In genomic region chr6:42124223-42124836, GRCh38 we compare ENCODE assay signal across 22 cellular contexts. TPM values are rescaled to one million over a fixed set of nuclear protein-coding genes. Genes with fewer than 3 reads are reported as not detected.
DNase-seq lines count a peak whose midpoint lies in the region; ATAC-seq and TF ChIP-seq lines count a peak whose summit lies in the region.
"Had no signal": no experiment of that assay in that cellular context is flagged by ENCODE, and none has a peak within 500 bp of the region (broad histone marks: within the 10 kb centered on the region; RNA-seq: fewer than 3 reads in every experiment).

No MANE protein-coding gene starts in this region.

- 0 out of 2 replicates have a peak, but pooled peaks cover 3% of the 10 kb centered on the region for H3K79me2 ChIP-seq in HCT116 (ENCODE audit: insufficient read depth, low read length)

- H3K4me3 ChIP-seq in HCT116 (replicated peaks in 1 of 2; ENCODE audit: low read depth in 1 of 2, low read length in 2 of 2) = no peak overlapping the region
- H3K4me3 ChIP-seq in duodenal mucosa (ENCODE audit: low read depth in 1 of 2, low read length in 2 of 2) = no peak overlapping the region
- no peak overlapping the region for H3K4me3 ChIP-seq in mesenchymal stem cell (ENCODE audit: insufficient read depth in 1 of 2, low read depth in 1 of 2, low read length in 2 of 2)
- H3K4me3 ChIP-seq: thoracic aorta had no signal

- H3K4me1 Mint-ChIP-seq in stimulated activated memory B cell treated with anti-CD40 and anti-IgM and Interleukin-4, amounts not matched to agents 10 μg/mL and 1 μg/mL and 100 μg/mL, for 72 hours = no peaks in the 10 kb centered on the region
- H3K4me1 Mint-ChIP-seq: activated CD4-positive, alpha-beta T cell treated with anti-CD3 and anti-CD28 coated beads, Interleukin-2, amount 10 ng/mL, durations not matched to agents 24 days and 14 days; T-cell had no signal

- H3K9ac ChIP-seq in HCT116 (ENCODE audit: low read length) = 0 out of 2 replicates have a peak overlapping the region, but pooled peaks have one; percentile 24
- peak overlapping the region; percentile 25 to 39 for H3K9ac ChIP-seq in duodenal mucosa (ENCODE audit: low read depth in 1 of 2, low read length in 2 of 2)
- peak overlapping the region; percentile 78 for H3K9ac ChIP-seq in mesenchymal stem cell (ENCODE audit: low read length)

- 87% methylated on average over 7 of the region's 9 CpGs for WGBS in mesenchymal stem cell

- no peak for TF ChIP-seq CTCF in HCT116 (IDR thresholded peaks at IDR 0.05 in 2 of 3, conservative IDR thresholded peaks at IDR 0.05 in 1 of 3; ENCODE audit: borderline replicate concordance in 1 of 3, insufficient read depth in 1 of 3, low read depth in 2 of 3, low read length in 2 of 3)

- no peak overlapping the region for H3K23ac ChIP-seq in mesenchymal stem cell (ENCODE audit: low read length in 2 of 2)

- H3K27me3 ChIP-seq in HCT116 (ENCODE audit: insufficient read depth, low read length) (no peaks in the 10 kb centered on the region), duodenal mucosa (ENCODE audit: control insufficient read depth in 1 of 2, insufficient read depth in 2 of 2, low read length in 2 of 2) (no peaks in the 10 kb centered on the region), mesenchymal stem cell (ENCODE audit: control insufficient read depth in 1 of 2, insufficient read depth in 1 of 2, low read length in 2 of 2) (no peaks in the 10 kb centered on the region)

- H3K4me2 ChIP-seq in HCT116 (ENCODE audit: low read length) (0 out of 2 replicates have a peak overlapping the region, but pooled peaks have one; percentile 76), mesenchymal stem cell (ENCODE audit: low read length, poor library complexity, severe bottlenecking) (no peak overlapping the region)

- ATAC-seq in HCT116 (no peak), HG03378 (IDR thresholded peaks at IDR 0.05; ENCODE audit: unreplicated experiment) (no peak)
- ATAC-seq in stimulated activated memory B cell treated with anti-CD40 and anti-IgM and Interleukin-4, amounts not matched to agents 10 μg/mL and 1 μg/mL and 100 μg/mL, for 72 hours = peak; percentile 29
- ATAC-seq: T-cell had no signal

- H2AFZ ChIP-seq in HCT116 (ENCODE audit: low read depth, low read length, poor library complexity, severe bottlenecking) (no peak overlapping the region), mesenchymal stem cell (ENCODE audit: low read depth, low read length) (no peak overlapping the region)

- H2BK5ac ChIP-seq in mesenchymal stem cell (ENCODE audit: low read depth, low read length, poor library complexity, severe bottlenecking) = no peak overlapping the region

- H3K9me3 ChIP-seq in HCT116 (ENCODE audit: control insufficient read depth in 1 of 2, insufficient read depth in 1 of 2, low read depth in 1 of 2, low read length in 2 of 2) (no peaks in the 10 kb centered on the region), duodenal mucosa (ENCODE audit: control insufficient read depth in 1 of 2, low read length in 2 of 2) (no peaks in the 10 kb centered on the region), mesenchymal stem cell (ENCODE audit: control insufficient read depth, low read length) (no peaks in the 10 kb centered on the region)
- H3K9me3 ChIP-seq: thoracic aorta had no signal

- TF ChIP-seq RAD21 in HCT116 (IDR thresholded peaks at IDR 0.05; ENCODE audit: low read depth) = no peak

- CTCF ChIA-PET in HCT116 (lab: Charles Lee) = no interaction called here

- BruUV-seq in HCT116 (replicated peaks; lab: Mats Ljungman, UMichigan) = no TSS peak

- peaks cover 17 to 30% of the 10 kb centered on the region in 2 experiments; a peak in 2 of 4 replicates for H3K36me3 ChIP-seq in HCT116 (ENCODE audit: control insufficient read depth in 1 of 2, insufficient read depth in 2 of 2, low read length in 2 of 2)
- H3K36me3 ChIP-seq in duodenal mucosa (ENCODE audit: control insufficient read depth in 1 of 2, insufficient read depth in 2 of 2, low read length in 2 of 2) = peaks cover 17 to 33% of the 10 kb centered on the region in 2 donors
- H3K36me3 ChIP-seq in mesenchymal stem cell (ENCODE audit: control insufficient read depth in 1 of 2, insufficient read depth in 2 of 2, low read depth in 1 of 2, low read length in 2 of 2) = peaks cover 7 to 32% of the 10 kb centered on the region in 2 experiments
- H3K36me3 ChIP-seq: thoracic aorta had no signal

- TF ChIP-seq POLR2A in HCT116 (IDR thresholded peaks at IDR 0.05; ENCODE audit: borderline replicate concordance, extremely low read depth, insufficient read depth, insufficient read length) = no peak

- peak overlapping the region in 1 of 2 experiments; percentile 57 for H2BK12ac ChIP-seq in mesenchymal stem cell (ENCODE audit: low read length in 2 of 2)

- no peak for DNase-seq in HCT116 (ENCODE audit: low read depth, low spot score)
- no peak for DNase-seq in mesenchymal stem cell
- no peak for DNase-seq in DMS53 treated with DMSO at 0.1 percent for 48 hours (lab: John Stamatoyannopoulos, UW; ENCODE audit: unreplicated experiment)
- no peak for DNase-seq in DMS79 treated with DMSO at 0.1 percent for 48 hours (lab: John Stamatoyannopoulos, UW)
- DNase-seq in H4 (ENCODE audit: low spot score) = no peak
- DNase-seq: activated CD4-positive, alpha-beta T cell treated with anti-CD3 and anti-CD28 coated beads, Interleukin-2, amount 10 ng/mL, durations not matched to agents 24 days and 14 days; activated CD8-positive, alpha-beta memory T cell treated with anti-CD3 and anti-CD28 coated beads, Interleukin-2, amount 50 U/mL, for 48 hours; CD4-positive, alpha-beta T cell; DND-41; endodermal cell; KG1; midbrain; NCI-H2029 treated with DMSO at 0.1 percent for 48 hours; occipital lobe; stimulated activated CD4-positive, alpha-beta T cell treated with anti-CD3 and anti-CD28 coated beads, Interleukin-4, amount 100 ng/mL, for 24 hours; T-cell had no signal

- peak overlapping the region in 1 of 2 experiments; percentile 64 for H3K4ac ChIP-seq in mesenchymal stem cell (ENCODE audit: low read depth in 1 of 2, low read length in 2 of 2)

- no peaks in the 10 kb centered on the region for H4K20me1 ChIP-seq in HCT116 (ENCODE audit: insufficient read depth)

- H3K14ac ChIP-seq in mesenchymal stem cell (ENCODE audit: low read length in 2 of 2) = no peak overlapping the region

- no peaks in the 10 kb centered on the region for H3K27me3 Mint-ChIP-seq in stimulated activated memory B cell treated with anti-CD40 and anti-IgM and Interleukin-4, amounts not matched to agents 10 μg/mL and 1 μg/mL and 100 μg/mL, for 72 hours
- H3K27me3 Mint-ChIP-seq: activated CD4-positive, alpha-beta T cell treated with anti-CD3 and anti-CD28 coated beads, Interleukin-2, amount 10 ng/mL, durations not matched to agents 24 days and 14 days; CD4-positive, alpha-beta T cell; T-cell had no signal

- H3K9me3 Mint-ChIP-seq in stimulated activated memory B cell treated with anti-CD40 and anti-IgM and Interleukin-4, amounts not matched to agents 10 μg/mL and 1 μg/mL and 100 μg/mL, for 72 hours = no peaks in the 10 kb centered on the region
- H3K9me3 Mint-ChIP-seq: activated CD4-positive, alpha-beta T cell treated with anti-CD3 and anti-CD28 coated beads, Interleukin-2, amount 10 ng/mL, durations not matched to agents 24 days and 14 days; CD4-positive, alpha-beta T cell; endodermal cell; T-cell had no signal

- peaks cover 3% of the 10 kb centered on the region for H3K79me1 ChIP-seq in mesenchymal stem cell (replicated peaks; ENCODE audit: low read length, poor library complexity, severe bottlenecking)

- intact Hi-C loops in HCT116 (cut with micrococcal nuclease) = no loop called here

- POLR2A ChIA-PET in HCT116 (lab: Charles Lee) = interaction anchor here (1.3 kb wide), 1 partner anchor 12 kb away, joined by 3 read pairs; no protein-coding TSS in a partner anchor

- H3K27ac Mint-ChIP-seq in stimulated activated memory B cell treated with anti-CD40 and anti-IgM and Interleukin-4, amounts not matched to agents 10 μg/mL and 1 μg/mL and 100 μg/mL, for 72 hours = no peak overlapping the region
- H3K27ac Mint-ChIP-seq: activated CD4-positive, alpha-beta T cell treated with anti-CD3 and anti-CD28 coated beads, Interleukin-2, amount 10 ng/mL, durations not matched to agents 24 days and 14 days; CD4-positive, alpha-beta T cell; endodermal cell; T-cell had no signal

- no peaks in the 10 kb centered on the region for H3K36me3 Mint-ChIP-seq in stimulated activated memory B cell treated with anti-CD40 and anti-IgM and Interleukin-4, amounts not matched to agents 10 μg/mL and 1 μg/mL and 100 μg/mL, for 72 hours
- H3K36me3 Mint-ChIP-seq: T-cell had no signal

- no peak overlapping the region for H2BK15ac ChIP-seq in mesenchymal stem cell (ENCODE audit: low read depth, poor library complexity, severe bottlenecking)

- H3K4me1 ChIP-seq in HCT116 (ENCODE audit: control insufficient read depth in 1 of 2, insufficient read depth in 2 of 2, low read length in 2 of 2) (peaks cover 37 to 57% of the 10 kb centered on the region in 2 experiments), duodenal mucosa (ENCODE audit: control insufficient read depth in 1 of 2, insufficient read depth in 2 of 2, low read length in 2 of 2) (peaks cover 37 to 40% of the 10 kb centered on the region in 2 donors), mesenchymal stem cell (ENCODE audit: control insufficient read depth, insufficient read depth, low read depth, low read length) (peaks cover 20% of the 10 kb centered on the region)

- H3K18ac ChIP-seq in mesenchymal stem cell (ENCODE audit: low read depth in 1 of 2, low read length in 2 of 2) = peak overlapping the region in 1 of 2 experiments; percentile 29

- H4K91ac ChIP-seq in mesenchymal stem cell (ENCODE audit: low read length) = no peak overlapping the region

- H3K9me2 ChIP-seq in HCT116 (ENCODE audit: insufficient read depth) = no peaks in the 10 kb centered on the region

- no peak overlapping the region for H2AK5ac ChIP-seq in mesenchymal stem cell (ENCODE audit: low read length, severe bottlenecking)

- H3K4me3 Mint-ChIP-seq in stimulated activated memory B cell treated with anti-CD40 and anti-IgM and Interleukin-4, amounts not matched to agents 10 μg/mL and 1 μg/mL and 100 μg/mL, for 72 hours = no peak overlapping the region
- H3K4me3 Mint-ChIP-seq: activated CD4-positive, alpha-beta T cell treated with anti-CD3 and anti-CD28 coated beads, Interleukin-2, amount 10 ng/mL, durations not matched to agents 24 days and 14 days; CD4-positive, alpha-beta T cell; endodermal cell; T-cell had no signal

- RAD21 ChIA-PET in HCT116 (lab: Charles Lee; ENCODE audit: low non-redundant PET in 1 of 2, low total read pairs in 2 of 2, uncharacterized antibody in 2 of 2, unreplicated experiment in 2 of 2) = no interaction called here

- H3K27ac ChIP-seq in HCT116 (ENCODE audit: low read depth, low read length) (peak overlapping the region; percentile 50), duodenal mucosa (ENCODE audit: low read depth, low read length) (peak overlapping the region; percentile 50), mesenchymal stem cell (ENCODE audit: low read length, poor library complexity, severe bottlenecking) (no peak overlapping the region)
- H3K27ac ChIP-seq: thoracic aorta had no signal

- no peak overlapping the region for H2BK120ac ChIP-seq in mesenchymal stem cell (ENCODE audit: low read depth, low read length)

- no peak overlapping the region for H4K8ac ChIP-seq in mesenchymal stem cell (ENCODE audit: low read length)

RNA-seq across cellular contexts. Expression of gene C6orf132, which starts 18.1 kb away (rescaled TPM):
- 18.9 TPM for total RNA-seq in HCT116 (2021; ENCODE audit: unreplicated experiment)
- 14.6 and 15.1 TPM in 2 replicates for polyA plus RNA-seq in HCT116 (2012)
- polyA plus RNA-seq in mesenchymal stem cell (2013, experiment 1 of 2) = 2.1 TPM
- 2.2 TPM for polyA plus RNA-seq in mesenchymal stem cell (2013, experiment 2 of 2)
- total RNA-seq in H4 (2014; rRNA removed; shearing (Covaris generic)) = not detected in 2 replicates
- total RNA-seq: CD4-positive, alpha-beta T cell; NCI-H460; occipital lobe had no signal

RNA-seq across cellular contexts. Expression of gene GUCA1A, which starts 48.8 kb away (rescaled TPM):
- total RNA-seq in HCT116 (2021; ENCODE audit: unreplicated experiment) = not detected
- polyA plus RNA-seq in HCT116 (2012) = not detected in 2 replicates
- polyA plus RNA-seq in mesenchymal stem cell (2013, experiment 1 of 2) = 0.19 TPM
- polyA plus RNA-seq in mesenchymal stem cell (2013, experiment 2 of 2) = 0.05 TPM
- total RNA-seq in H4 (2014; rRNA removed; shearing (Covaris generic)) = not detected in 2 replicates
- total RNA-seq: activated CD4-positive, alpha-beta T cell treated with anti-CD3 and anti-CD28 coated beads, Interleukin-2, amount 10 ng/mL, durations not matched to agents 24 days and 14 days; CD4-positive, alpha-beta T cell; chondrocyte; NCI-H460; T-cell; thoracic aorta had no signal

Comparison
In these comparisons a context has a peak if more than half of its experiments do, and no peak if none do; other contexts are left out.
1. H3K9ac ChIP-seq: peak in every context shown above with its lines; median percentile 78 in mesenchymal stem cell; 32 in duodenal mucosa; 24 in HCT116.
2. RNA of gene C6orf132, which starts 18.1 kb away (total RNA-seq): 18.9 TPM in HCT116 (single experiment); not detected in H4; every median in the first group is over 10 times any median in the second.